Comparison of ENCODE assay signal across 8 cellular contexts in genomic region chr21:35840197-35840799, GRCh38.
DNase-seq lines count a peak whose midpoint lies in the region; ATAC-seq and TF ChIP-seq lines count a peak whose summit lies in the region.

No MANE protein-coding gene starts in this region.

- intact Hi-C loops in ascending aorta (cut with DNase I), result loop anchor here (10.0 kb wide), 1 partner anchor 635 kb away; no protein-coding TSS in a partner anchor

- H3K9me3 ChIP-seq in Loucy (ENCODE audit: insufficient read depth, low read depth, low read length), result no peaks in the 10 kb centered on the region
- H3K9me3 ChIP-seq in ascending aorta, result no peaks in the 10 kb centered on the region

- no peaks in the 10 kb centered on the region for H3K9me2 ChIP-seq in Loucy (replicated peaks; ENCODE audit: low read depth, low read length)

- no peaks in the 10 kb centered on the region for H3K79me2 ChIP-seq in Loucy (ENCODE audit: insufficient read depth, low read length)

- no peak overlapping the region for H3K9ac ChIP-seq in Loucy (ENCODE audit: low read depth, low read length, poor library complexity, severe bottlenecking)

- no peaks in the 10 kb centered on the region for H4K20me1 ChIP-seq in Loucy (ENCODE audit: insufficient read depth, low read length, poor library complexity, severe bottlenecking)

- H3K36me3 ChIP-seq in Loucy (ENCODE audit: insufficient read depth, low read length) (no peaks in the 10 kb centered on the region), ascending aorta (no peaks in the 10 kb centered on the region)

- ATAC-seq in HG02840 (IDR thresholded peaks at IDR 0.05; ENCODE audit: low FRiP score, unreplicated experiment) (no peak), HG03039 (IDR thresholded peaks at IDR 0.05; ENCODE audit: unreplicated experiment) (no peak)

- no peak overlapping the region for H3K27ac ChIP-seq in ascending aorta

- no peaks in the 10 kb centered on the region for H3F3A ChIP-seq in Loucy (ENCODE audit: low read depth)

- H2AFZ ChIP-seq in Loucy (ENCODE audit: low read length), result no peak overlapping the region

- no peak overlapping the region for H3K4me3 ChIP-seq in Loucy (ENCODE audit: low read length, poor library complexity, severe bottlenecking)
- no peak overlapping the region for H3K4me3 ChIP-seq in ascending aorta

- TF ChIP-seq CTCF in Loucy (conservative IDR thresholded peaks at IDR 0.05; ENCODE audit: low read length) (peak; percentile 97), ascending aorta (IDR thresholded peaks at IDR 0.05) (peak; percentile 65 to 84 (median 66))

- no peak overlapping the region for H3K4me2 ChIP-seq in Loucy (ENCODE audit: low read depth, low read length, poor library complexity, severe bottlenecking)

- H3K27me3 ChIP-seq in Loucy (ENCODE audit: insufficient read depth, low read length, poor library complexity, severe bottlenecking), result no peaks in the 10 kb centered on the region
- no peaks in the 10 kb centered on the region for H3K27me3 ChIP-seq in ascending aorta

- peak; percentile 78 for DNase-seq in ELR (ENCODE audit: low read depth)
- peak; percentile 62 to 64 for DNase-seq in SHP77 (lab: John Stamatoyannopoulos, UW)
- peak in 1 of 2 donors; percentile 79 for DNase-seq in ascending aorta (ENCODE audit: low spot score in 2 of 2)
- peak; percentile 20 for DNase-seq in iPS DF 19.7 (ENCODE audit: low read depth, low spot score)
- DNase-seq in stimulated activated CD4-positive, alpha-beta T cell treated with anti-CD3 and anti-CD28 coated beads, Interleukin-15, amount 100 ng/mL, for 48 hours (ENCODE audit: low read depth in 2 of 2), result peak; percentile 16 to 30

- no peaks in the 10 kb centered on the region for H3K4me1 ChIP-seq in Loucy (ENCODE audit: insufficient read depth, low read length, poor library complexity, severe bottlenecking)
- peaks cover 0 to 8% of the 10 kb centered on the region in 2 donors for H3K4me1 ChIP-seq in ascending aorta
